Comparison of ENCODE assay signal across 1 cellular context in genomic region chr3:194003128-194004057, GRCh38.
TF ChIP-seq lines count a peak whose summit lies in the region.

No MANE protein-coding gene starts in this region.

TF ChIP-seq in HEK293, 187 proteins besides CTCF, POLR2A, EP300 and RAD21 (continued from another document and continues in another):
- TF ChIP-seq ZNF26 (tag by site-specific recombination; IDR thresholded peaks at IDR 0.05) (no peak), ZNF266 (tag by site-specific recombination; IDR thresholded peaks at IDR 0.05; ENCODE audit: low read depth) (no peak), ZNF513 (tag by site-specific recombination; IDR thresholded peaks at IDR 0.05) (0 out of 2 replicates have a peak, but pooled peaks have one; percentile 23), ZNF324 (tag by site-specific recombination; IDR thresholded peaks at IDR 0.05) (peak; percentile 71; the same call in 1 of the 2 replicates), GLIS2 (tag by site-specific recombination; IDR thresholded peaks at IDR 0.05) (peak; percentile 92), GLIS1 (tag by site-specific recombination; IDR thresholded peaks at IDR 0.05) (peak; percentile 75), IKZF3 (tag by site-specific recombination; IDR thresholded peaks at IDR 0.05) (peak; percentile 70), ZNF660 (tag by site-specific recombination; IDR thresholded peaks at IDR 0.05) (peak; percentile 80; the same call in 1 of the 2 replicates), OSR2 (tag by site-specific recombination; IDR thresholded peaks at IDR 0.05) (peak; percentile 83), ZNF311 (tag by site-specific recombination; IDR thresholded peaks at IDR 0.05; ENCODE audit: borderline replicate concordance) (no peak), ZBTB26 (tag by site-specific recombination; optimal IDR thresholded peaks at IDR 0.05) (peak; percentile 77), ZNF501 (tag by site-specific recombination; IDR thresholded peaks at IDR 0.05) (0 out of 2 replicates have a peak, but pooled peaks have one; percentile 65), ZNF677 (tag by site-specific recombination; IDR thresholded peaks at IDR 0.05) (no peak), INSM2 (tag by site-specific recombination; IDR thresholded peaks at IDR 0.05) (0 out of 2 replicates have a peak, but pooled peaks have one; percentile 29), ZXDB (tag by site-specific recombination; IDR thresholded peaks at IDR 0.05) (peak; percentile 72), ZNF112 (tag by site-specific recombination; IDR thresholded peaks at IDR 0.05) (no peak), ZNF747 (tag by site-specific recombination; IDR thresholded peaks at IDR 0.05) (no peak), ZNF274 (IDR thresholded peaks at IDR 0.05; ENCODE audit: low read length) (no peak), ZNF274 (tag by site-specific recombination; IDR thresholded peaks at IDR 0.05; ENCODE audit: borderline replicate concordance) (no peak), ZNF362 (tag by site-specific recombination; IDR thresholded peaks at IDR 0.05) (no peak), ZNF114 (tag by site-specific recombination; IDR thresholded peaks at IDR 0.05) (no peak), ZNF37A (tag by site-specific recombination; IDR thresholded peaks at IDR 0.05) (no peak), ZBTB7A (tag by site-specific recombination; IDR thresholded peaks at IDR 0.05; ENCODE audit: low read depth) (peak; percentile 41), PRDM10 (tag by site-specific recombination; IDR thresholded peaks at IDR 0.05) (peak; percentile 75), ZNF18 (tag by site-specific recombination; IDR thresholded peaks at IDR 0.05) (peak; percentile 59; the same call in 1 of the 2 replicates), ZNF776 (tag by site-specific recombination; IDR thresholded peaks at IDR 0.05; ENCODE audit: borderline replicate concordance) (no peak), ZNF707 (tag by site-specific recombination; IDR thresholded peaks at IDR 0.05) (no peak), REPIN1 (tag by site-specific recombination; IDR thresholded peaks at IDR 0.05; ENCODE audit: low read depth) (no peak), BCL11B (tag by site-specific recombination; IDR thresholded peaks at IDR 0.05; ENCODE audit: low read depth) (no peak), ZNF518A (tag by site-specific recombination; conservative IDR thresholded peaks at IDR 0.05; ENCODE audit: low read depth) (no peak), KLF9 (tag by site-specific recombination; IDR thresholded peaks at IDR 0.05; ENCODE audit: low read depth) (peak; percentile 44), ZNF157 (tag by site-specific recombination; IDR thresholded peaks at IDR 0.05) (no peak), SP3 (tag by site-specific recombination; IDR thresholded peaks at IDR 0.05) (peak; percentile 63), ZNF610 (tag by site-specific recombination; IDR thresholded peaks at IDR 0.05; ENCODE audit: borderline replicate concordance) (peak; percentile 65), ZBTB8A (tag by site-specific recombination; IDR thresholded peaks at IDR 0.05) (peak; percentile 89), RBAK (tag by site-specific recombination; IDR thresholded peaks at IDR 0.05) (no peak), ZNF416 (tag by site-specific recombination; IDR thresholded peaks at IDR 0.05) (no peak), SCRT1 (tag by site-specific recombination; IDR thresholded peaks at IDR 0.05; ENCODE audit: borderline replicate concordance) (no peak), ZNF16 (tag by site-specific recombination; IDR thresholded peaks at IDR 0.05; ENCODE audit: low read depth) (no peak), ZNF600 (tag by site-specific recombination; IDR thresholded peaks at IDR 0.05) (peak; percentile 98), ZNF645 (tag by site-specific recombination; IDR thresholded peaks at IDR 0.05) (no peak; the same call in 1 of the 2 replicates), MYNN (tag by site-specific recombination; IDR thresholded peaks at IDR 0.05; ENCODE audit: borderline replicate concordance) (no peak), KLF8 (tag by site-specific recombination; IDR thresholded peaks at IDR 0.05) (no peak; the same call in 1 of the 2 replicates), SALL2 (tag by site-specific recombination; IDR thresholded peaks at IDR 0.05; ENCODE audit: borderline replicate concordance) (no peak), GLI2 (tag by site-specific recombination; IDR thresholded peaks at IDR 0.05; ENCODE audit: borderline replicate concordance, low read depth) (peak; percentile 64)
